In genomic region chr18:3872651-3873050, GRCh38 we compare ENCODE assay signal across 1 cellular context.
A peak's percentile ranks its signal among the peaks of the same experiment; 100 is the strongest.
TF ChIP-seq lines count a peak whose summit lies in the region.

No MANE protein-coding gene starts in this region.

TF ChIP-seq in GM12878, 131 proteins besides CTCF, POLR2A, EP300 and RAD21 (continued from another document):
- TF ChIP-seq CUX1 (IDR thresholded peaks at IDR 0.05; ENCODE audit: insufficient replicate concordance, low read depth, low read length) (no peak), RELB (IDR thresholded peaks at IDR 0.05; ENCODE audit: low read depth) (peak; percentile 49; the same call in 1 of the 2 replicates)
TF ChIP-seq in GM12878: peak in this region for 8.
